ENCODE assay signal across 8 cellular contexts in the genomic region with DNA sequence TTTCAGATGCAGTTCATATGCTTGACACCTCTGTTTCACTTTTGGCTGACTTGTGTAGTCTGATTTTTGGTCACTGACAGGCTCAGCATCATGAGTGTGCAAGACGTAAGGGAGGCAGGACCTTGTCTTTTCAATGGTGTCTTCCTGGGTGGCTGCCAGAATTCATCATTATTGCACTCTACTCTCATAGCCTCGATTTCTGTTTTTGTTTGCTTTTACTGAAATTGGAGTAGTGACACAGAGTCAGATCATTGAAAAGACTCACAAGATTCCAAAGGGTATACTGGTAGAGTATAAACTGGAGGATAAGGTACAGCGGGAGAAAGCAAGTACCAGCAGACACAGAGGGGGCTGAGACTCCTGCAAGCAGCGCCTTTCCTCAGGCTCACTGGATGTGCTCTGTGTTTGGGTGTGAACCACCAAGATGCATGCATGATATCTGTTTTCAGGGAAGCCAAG.
A peak's percentile ranks its signal among the peaks of the same experiment; 100 is the strongest.
DNase-seq lines count a peak whose midpoint lies in the region; ATAC-seq lines count a peak whose summit lies in the region.

No MANE protein-coding gene starts in this region.

- H3K4me3 ChIP-seq in GM08714 (ENCODE audit: low read length) = peak overlapping the region; percentile 28; the same call in 1 of the 2 replicates

- peak; percentile 59 for DNase-seq in fibroblast of peridontal ligament (ENCODE audit: extremely low read depth)
- no peak for DNase-seq in mucosa of gallbladder (ENCODE audit: low spot score)
- DNase-seq in NCI-H82 treated with DMSO at 0.1 percent for 48 hours (lab: John Stamatoyannopoulos, UW; ENCODE audit: unreplicated experiment) = no peak
- DNase-seq in NCI-H2171 (lab: John Stamatoyannopoulos, UW) = no peak
- DNase-seq in left colon = no peak

- intact Hi-C loops in left colon (cut with DNase I, micrococcal nuclease) = no loop called here

- ATAC-seq in GM21423 (IDR thresholded peaks at IDR 0.05; ENCODE audit: unreplicated experiment) (peak; percentile 46), HG03558 (IDR thresholded peaks at IDR 0.05; ENCODE audit: extremely low read depth, unreplicated experiment) (peak; percentile 38), left colon (no peak)
